39 cellular contexts compared by ENCODE assay signal in the genomic region with DNA sequence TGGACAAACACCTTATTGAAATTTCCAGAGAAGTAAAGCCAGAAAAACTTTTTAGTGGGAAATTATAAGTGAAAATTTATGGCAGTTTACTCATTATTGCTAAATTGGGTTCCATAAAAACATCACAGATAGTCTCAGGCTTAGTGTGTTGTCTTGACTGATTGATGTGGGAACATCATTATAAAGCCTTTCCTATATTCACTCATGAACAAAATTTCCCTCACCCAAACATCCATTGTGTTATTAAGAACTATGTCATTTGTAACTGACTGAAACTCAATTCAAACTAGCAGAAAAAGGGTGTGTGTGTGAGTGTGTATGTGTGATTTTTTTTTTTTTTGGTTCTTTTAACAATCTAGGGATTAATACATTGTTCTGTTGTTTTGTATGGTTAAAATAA.
"Had no signal": no experiment of that assay in that cellular context is flagged by ENCODE, and none has a peak within 500 bp of the region (broad histone marks: within the 10 kb centered on the region; RNA-seq: fewer than 3 reads in every experiment).

No MANE protein-coding gene starts in this region.

- H3K36me3 ChIP-seq: adrenal gland, ascending aorta, brain microvascular endothelial cell, breast epithelium, cardiac muscle cell had no signal

- H3K27me3 Mint-ChIP-seq: activated naive CD4-positive, alpha-beta T cell treated with anti-CD3 and anti-CD28 coated beads, Interleukin-2, amount 10 ng/mL, durations not matched to agents 7 days and 5 days; activated naive CD8-positive, alpha-beta T cell treated with anti-CD3 and anti-CD28 coated beads, Interleukin-2, amount 10 ng/mL, durations not matched to agents 7 days and 5 days; activated naive CD8-positive, alpha-beta T cell treated with anti-CD3 and anti-CD28 coated beads, Interleukin-2, amount 50 U/mL, for 24 hours had no signal

- H3K27ac Mint-ChIP-seq: activated naive CD4-positive, alpha-beta T cell treated with anti-CD3 and anti-CD28 coated beads for 36 hours; activated naive CD4-positive, alpha-beta T cell treated with anti-CD3 and anti-CD28 coated beads, Interleukin-2, amount 10 ng/mL, durations not matched to agents 7 days and 5 days; activated naive CD4-positive, alpha-beta T cell treated with anti-CD3 and anti-CD28 coated beads, Interleukin-2, amount 50 U/mL, for 24 hours; activated naive CD4-positive, alpha-beta T cell treated with anti-CD3 and anti-CD28 coated beads, Interleukin-2, amount 50 U/mL, for 72 hours; activated naive CD8-positive, alpha-beta T cell; activated naive CD8-positive, alpha-beta T cell treated with anti-CD3 and anti-CD28 coated beads, Interleukin-2, amount 10 ng/mL, durations not matched to agents 7 days and 5 days; activated naive CD8-positive, alpha-beta T cell treated with anti-CD3 and anti-CD28 coated beads, Interleukin-2, amount 50 U/mL, for 24 hours; activated T-cell treated with anti-CD3 and anti-CD28 coated beads, Interleukin-2, amount 50 U/mL, for 24 hours; activated T-cell treated with anti-CD3 and anti-CD28 coated beads, Interleukin-2, amount 50 U/mL, for 72 hours; activated T-helper 1 cell treated with anti-CD3 and anti-CD28 coated beads, Interleukin-12 subunit alpha, Interleukin-12 subunit beta, Interleukin-2, Interleukin-4 antibody, amounts not matched to agents 30 ng/mL and 10 ng/mL and 1 ng/mL, durations not matched to agents 14 hours and 24 hours and 36 hours; activated T-helper 17 cell treated with anti-CD3 and anti-CD28 coated beads, Interleukin-2, amount 50 U/mL, for 72 hours; activated T-helper 2 cell treated with anti-CD3 and anti-CD28 coated beads, Interferon-gamma antibody, Interleukin-2, Interleukin-4, amounts not matched to agents 10 μg/mL and 5 μg/mL and 100 μg/mL, durations not matched to agents 14 hours and 24 hours and 36 hours had no signal

- H3K4me1 Mint-ChIP-seq: activated naive CD4-positive, alpha-beta T cell treated with anti-CD3 and anti-CD28 coated beads, Interleukin-2, amount 10 ng/mL, durations not matched to agents 7 days and 5 days; activated naive CD4-positive, alpha-beta T cell treated with anti-CD3 and anti-CD28 coated beads, Interleukin-2, amount 50 U/mL, for 24 hours; activated naive CD8-positive, alpha-beta T cell treated with anti-CD3 and anti-CD28 coated beads, Interleukin-2, amount 10 ng/mL, durations not matched to agents 7 days and 5 days; activated naive CD8-positive, alpha-beta T cell treated with anti-CD3 and anti-CD28 coated beads, Interleukin-2, amount 50 U/mL, for 24 hours; activated T-helper 17 cell treated with anti-CD3 and anti-CD28 coated beads, Interleukin-2, amount 50 U/mL, for 72 hours; brain; central memory CD8-positive, alpha-beta T cell had no signal

- H3K9me3 ChIP-seq: adrenal gland, ascending aorta, body of pancreas, breast epithelium had no signal

- H3K27me3 ChIP-seq: adrenal gland, ascending aorta, body of pancreas, brain microvascular endothelial cell, breast epithelium, cardiac muscle cell had no signal

- H3K4me3 ChIP-seq: adrenal gland, ascending aorta, body of pancreas, breast epithelium, cardiac muscle cell had no signal

- H3K4me1 ChIP-seq: adrenal gland, ascending aorta, body of pancreas, breast epithelium had no signal

- H3K36me3 Mint-ChIP-seq: activated naive CD4-positive, alpha-beta T cell treated with anti-CD3 and anti-CD28 coated beads, Interleukin-2, amount 10 ng/mL, durations not matched to agents 7 days and 5 days; activated naive CD4-positive, alpha-beta T cell treated with anti-CD3 and anti-CD28 coated beads, Interleukin-2, amount 50 U/mL, for 24 hours; activated naive CD4-positive, alpha-beta T cell treated with anti-CD3 and anti-CD28 coated beads, Interleukin-2, amount 50 U/mL, for 72 hours; activated naive CD8-positive, alpha-beta T cell; activated naive CD8-positive, alpha-beta T cell treated with anti-CD3 and anti-CD28 coated beads, Interleukin-2, amount 10 ng/mL, durations not matched to agents 7 days and 5 days had no signal

- DNase-seq: activated effector memory CD4-positive, alpha-beta T cell treated with anti-CD3 and anti-CD28 coated beads, Interleukin-2, amount 50 U/mL, for 16 hours; activated effector memory CD4-positive, alpha-beta T cell treated with Interleukin-2 at 50 U/mL for 16 hours; activated gamma-delta T cell; activated gamma-delta T cell treated with Interleukin-2 at 50 U/mL for 16 hours; activated naive CD4-positive, alpha-beta T cell; activated naive CD4-positive, alpha-beta T cell treated with anti-CD3 and anti-CD28 coated beads for 36 hours; activated naive CD4-positive, alpha-beta T cell treated with anti-CD3 and anti-CD28 coated beads, Interleukin-2, amount 10 ng/mL, durations not matched to agents 7 days and 5 days; activated naive CD4-positive, alpha-beta T cell treated with anti-CD3 and anti-CD28 coated beads, Interleukin-2, amount 50 U/mL, for 16 hours; activated naive CD4-positive, alpha-beta T cell treated with Interleukin-2 at 50 U/mL for 16 hours; activated naive CD8-positive, alpha-beta T cell treated with anti-CD3 and anti-CD28 coated beads, Interleukin-2, amount 10 ng/mL, durations not matched to agents 7 days and 5 days; activated naive CD8-positive, alpha-beta T cell treated with anti-CD3 and anti-CD28 coated beads, Interleukin-2, amount 50 U/mL, for 24 hours; activated T-cell treated with anti-CD3 and anti-CD28 coated beads, Interleukin-2, amount 50 U/mL, for 1 hour; activated T-cell treated with anti-CD3 and anti-CD28 coated beads, Interleukin-2, amount 50 U/mL, for 24 hours; activated T-cell treated with anti-CD3 and anti-CD28 coated beads, Interleukin-2, amount 50 U/mL, for 4 hours; activated T-cell treated with anti-CD3 and anti-CD28 coated beads, Interleukin-2, amount 50 U/mL, for 48 hours; activated T-cell treated with anti-CD3 and anti-CD28 coated beads, Interleukin-2, amount 50 U/mL, for 72 hours; adrenal gland; amniotic stem cell; amygdala; anterior cingulate cortex; aorta; body of pancreas; brain microvascular endothelial cell; caudate nucleus; central memory CD4-positive, alpha-beta T cell; cerebellar nuclear complex had no signal

- ATAC-seq: activated naive CD4-positive, alpha-beta T cell treated with anti-CD3 and anti-CD28 coated beads, Interleukin-2, amount 50 U/mL, for 72 hours; activated naive CD8-positive, alpha-beta T cell treated with anti-CD3 and anti-CD28 coated beads, Interleukin-2, amount 50 U/mL, for 24 hours; activated T-cell treated with anti-CD3 and anti-CD28 coated beads, Interleukin-2, amount 50 U/mL, for 4 hours; activated T-cell treated with anti-CD3 and anti-CD28 coated beads, Interleukin-2, amount 50 U/mL, for 72 hours; activated T-helper 17 cell treated with anti-CD3 and anti-CD28 coated beads, Interleukin-2, amount 50 U/mL, for 72 hours; body of pancreas had no signal

- H3K27ac ChIP-seq: adrenal gland, ascending aorta, body of pancreas, brain microvascular endothelial cell, breast epithelium, cardiac muscle cell had no signal

- H3K4me3 Mint-ChIP-seq: activated naive CD4-positive, alpha-beta T cell treated with anti-CD3 and anti-CD28 coated beads for 36 hours; activated naive CD4-positive, alpha-beta T cell treated with anti-CD3 and anti-CD28 coated beads, Interleukin-2, amount 10 ng/mL, durations not matched to agents 7 days and 5 days; activated naive CD4-positive, alpha-beta T cell treated with anti-CD3 and anti-CD28 coated beads, Interleukin-2, amount 50 U/mL, for 24 hours; activated naive CD8-positive, alpha-beta T cell; activated naive CD8-positive, alpha-beta T cell treated with anti-CD3 and anti-CD28 coated beads, Interleukin-2, amount 10 ng/mL, durations not matched to agents 7 days and 5 days; activated naive CD8-positive, alpha-beta T cell treated with anti-CD3 and anti-CD28 coated beads, Interleukin-2, amount 50 U/mL, for 24 hours; activated T-cell treated with anti-CD3 and anti-CD28 coated beads, Interleukin-2, amount 50 U/mL, for 24 hours; activated T-cell treated with anti-CD3 and anti-CD28 coated beads, Interleukin-2, amount 50 U/mL, for 4 hours; activated T-cell treated with anti-CD3 and anti-CD28 coated beads, Interleukin-2, amount 50 U/mL, for 72 hours; activated T-helper 1 cell treated with anti-CD3 and anti-CD28 coated beads, Interleukin-12 subunit alpha, Interleukin-12 subunit beta, Interleukin-2, Interleukin-4 antibody, amounts not matched to agents 30 ng/mL and 10 ng/mL and 1 ng/mL, durations not matched to agents 14 hours and 24 hours and 36 hours; activated T-helper 17 cell treated with anti-CD3 and anti-CD28 coated beads, Interleukin-2, amount 50 U/mL, for 72 hours; brain; central memory CD8-positive, alpha-beta T cell had no signal

- H3K9me3 Mint-ChIP-seq: activated naive CD4-positive, alpha-beta T cell treated with anti-CD3 and anti-CD28 coated beads for 36 hours; activated naive CD4-positive, alpha-beta T cell treated with anti-CD3 and anti-CD28 coated beads, Interleukin-2, amount 10 ng/mL, durations not matched to agents 7 days and 5 days; activated naive CD4-positive, alpha-beta T cell treated with anti-CD3 and anti-CD28 coated beads, Interleukin-2, amount 50 U/mL, for 24 hours; activated naive CD4-positive, alpha-beta T cell treated with anti-CD3 and anti-CD28 coated beads, Interleukin-2, amount 50 U/mL, for 72 hours; activated naive CD8-positive, alpha-beta T cell treated with anti-CD3 and anti-CD28 coated beads, Interleukin-2, amount 10 ng/mL, durations not matched to agents 7 days and 5 days; activated naive CD8-positive, alpha-beta T cell treated with anti-CD3 and anti-CD28 coated beads, Interleukin-2, amount 50 U/mL, for 24 hours; activated T-cell treated with anti-CD3 and anti-CD28 coated beads, Interleukin-2, amount 50 U/mL, for 24 hours; activated T-cell treated with anti-CD3 and anti-CD28 coated beads, Interleukin-2, amount 50 U/mL, for 72 hours; activated T-helper 1 cell treated with anti-CD3 and anti-CD28 coated beads, Interleukin-12 subunit alpha, Interleukin-12 subunit beta, Interleukin-2, Interleukin-4 antibody, amounts not matched to agents 30 ng/mL and 10 ng/mL and 1 ng/mL, durations not matched to agents 14 hours and 24 hours and 36 hours; activated T-helper 2 cell treated with anti-CD3 and anti-CD28 coated beads, Interferon-gamma antibody, Interleukin-2, Interleukin-4, amounts not matched to agents 10 μg/mL and 5 μg/mL and 100 μg/mL, durations not matched to agents 14 hours and 24 hours and 36 hours; central memory CD8-positive, alpha-beta T cell had no signal

- FAIRE-seq: astrocyte, bronchial epithelial cell had no signal
